Comparison of ENCODE assay signal across 24 cellular contexts in genomic region chrX:113868716-113869115, GRCh38.
"Had no signal": no experiment of that assay in that cellular context is flagged by ENCODE, and none has a peak within 500 bp of the region (broad histone marks: within the 10 kb centered on the region; RNA-seq: fewer than 3 reads in every experiment).

No MANE protein-coding gene starts in this region.

- DNase-seq: activated CD4-positive, alpha-beta T cell treated with anti-CD3 and anti-CD28 coated beads, Interleukin-2, amount 10 ng/mL, durations not matched to agents 7 days and 5 days; activated CD4-positive, CD25-positive, alpha-beta regulatory T cell treated with anti-CD3 and anti-CD28 coated beads, Interleukin-2, amount 50 U/mL, for 72 hours; activated CD8-positive, alpha-beta memory T cell treated with anti-CD3 and anti-CD28 coated beads, Interleukin-2, amount 10 ng/mL, durations not matched to agents 7 days and 5 days; activated CD8-positive, alpha-beta T cell treated with anti-CD3 and anti-CD28 coated beads for 36 hours; activated effector memory CD4-positive, alpha-beta T cell treated with anti-CD3 and anti-CD28 coated beads, Interleukin-2, amount 50 U/mL, for 16 hours; activated naive CD4-positive, alpha-beta T cell treated with anti-CD3 and anti-CD28 coated beads, Interleukin-2, amount 10 ng/mL, durations not matched to agents 7 days and 5 days; activated T-cell treated with anti-CD3 and anti-CD28 coated beads for 4 hours; amygdala; effector CD8-positive, alpha-beta T cell; glutamatergic neuron; hippocampal formation; kidney glomerular epithelial cell; left ventricle myocardium inferior; mammary epithelial cell; nephron progenitor cell; pancreas; psoas muscle; stimulated activated CD4-positive, alpha-beta T cell treated with anti-CD3 and anti-CD28 coated beads, Interleukin-12 subunit alpha, Interleukin-12 subunit beta, amount 100 ng/mL, for 4 hours; stimulated activated CD4-positive, alpha-beta T cell treated with anti-CD3 and anti-CD28 coated beads, Interleukin-4, amount 100 ng/mL, for 4 hours; stimulated activated naive CD8-positive, alpha-beta T cell treated with anti-CD3 and anti-CD28 coated beads, Interleukin-15, Interleukin-2, amounts not matched to agents 100 U/mL and 50 U/mL, for 24 hours; upper lobe of left lung had no signal

- H3K9me3 ChIP-seq: left ventricle myocardium inferior, pancreas, psoas muscle, right atrium auricular region, upper lobe of left lung had no signal

- ATAC-seq: activated CD8-positive, alpha-beta memory T cell treated with anti-CD3 and anti-CD28 coated beads, Interleukin-2, amount 10 ng/mL, durations not matched to agents 7 days and 5 days; activated CD8-positive, alpha-beta T cell treated with anti-CD3 and anti-CD28 coated beads for 36 hours; pancreas; psoas muscle; stimulated activated naive CD8-positive, alpha-beta T cell treated with anti-CD3 and anti-CD28 coated beads, Interleukin-15, Interleukin-2, amounts not matched to agents 100 U/mL and 50 U/mL, for 24 hours had no signal

- H3K27ac Mint-ChIP-seq: activated CD4-positive, alpha-beta T cell treated with anti-CD3 and anti-CD28 coated beads, Interleukin-2, amount 10 ng/mL, durations not matched to agents 7 days and 5 days; activated CD8-positive, alpha-beta memory T cell treated with anti-CD3 and anti-CD28 coated beads, Interleukin-2, amount 10 ng/mL, durations not matched to agents 7 days and 5 days; activated CD8-positive, alpha-beta T cell treated with anti-CD3 and anti-CD28 coated beads for 36 hours; activated naive CD4-positive, alpha-beta T cell treated with anti-CD3 and anti-CD28 coated beads, Interleukin-2, amount 10 ng/mL, durations not matched to agents 7 days and 5 days; dendritic cell treated with granulocyte-macrophage colony-stimulating factor and Interleukin-4, amounts not matched to agents 40 ng/mL and 50 ng/mL, for 4 days; nephron progenitor cell had no signal

- H3K36me3 Mint-ChIP-seq: activated CD8-positive, alpha-beta memory T cell treated with anti-CD3 and anti-CD28 coated beads, Interleukin-2, amount 10 ng/mL, durations not matched to agents 7 days and 5 days; activated naive CD4-positive, alpha-beta T cell treated with anti-CD3 and anti-CD28 coated beads, Interleukin-2, amount 10 ng/mL, durations not matched to agents 7 days and 5 days had no signal

- H3K27ac ChIP-seq: left ventricle myocardium inferior, pancreas, psoas muscle, right atrium auricular region, upper lobe of left lung had no signal

- H3K27me3 ChIP-seq: right atrium auricular region, upper lobe of left lung had no signal

- H3K36me3 ChIP-seq: left ventricle myocardium inferior, pancreas, right atrium auricular region, upper lobe of left lung had no signal

- H3K9me3 Mint-ChIP-seq: activated CD4-positive, alpha-beta T cell treated with anti-CD3 and anti-CD28 coated beads, Interleukin-2, amount 10 ng/mL, durations not matched to agents 7 days and 5 days; activated CD8-positive, alpha-beta T cell treated with anti-CD3 and anti-CD28 coated beads for 36 hours; dendritic cell treated with granulocyte-macrophage colony-stimulating factor and Interleukin-4, amounts not matched to agents 40 ng/mL and 50 ng/mL, for 4 days had no signal

- H3K4me3 ChIP-seq: left ventricle myocardium inferior, pancreas, psoas muscle, right atrium auricular region, upper lobe of left lung had no signal

- FAIRE-seq: frontal cortex, pancreas had no signal

- H3K27me3 Mint-ChIP-seq: activated CD4-positive, alpha-beta T cell treated with anti-CD3 and anti-CD28 coated beads, Interleukin-2, amount 10 ng/mL, durations not matched to agents 7 days and 5 days; activated CD8-positive, alpha-beta memory T cell treated with anti-CD3 and anti-CD28 coated beads, Interleukin-2, amount 10 ng/mL, durations not matched to agents 7 days and 5 days; activated CD8-positive, alpha-beta T cell treated with anti-CD3 and anti-CD28 coated beads for 36 hours; activated naive CD4-positive, alpha-beta T cell treated with anti-CD3 and anti-CD28 coated beads, Interleukin-2, amount 10 ng/mL, durations not matched to agents 7 days and 5 days; dendritic cell treated with granulocyte-macrophage colony-stimulating factor and Interleukin-4, amounts not matched to agents 40 ng/mL and 50 ng/mL, for 4 days had no signal

- H3K4me3 Mint-ChIP-seq: activated CD4-positive, alpha-beta T cell treated with anti-CD3 and anti-CD28 coated beads, Interleukin-2, amount 10 ng/mL, durations not matched to agents 7 days and 5 days; activated CD8-positive, alpha-beta memory T cell treated with anti-CD3 and anti-CD28 coated beads, Interleukin-2, amount 10 ng/mL, durations not matched to agents 7 days and 5 days; activated CD8-positive, alpha-beta T cell treated with anti-CD3 and anti-CD28 coated beads for 36 hours; activated naive CD4-positive, alpha-beta T cell treated with anti-CD3 and anti-CD28 coated beads, Interleukin-2, amount 10 ng/mL, durations not matched to agents 7 days and 5 days; dendritic cell treated with granulocyte-macrophage colony-stimulating factor and Interleukin-4, amounts not matched to agents 40 ng/mL and 50 ng/mL, for 4 days; nephron progenitor cell had no signal

- H3K4me1 ChIP-seq: left ventricle myocardium inferior, pancreas, psoas muscle, right atrium auricular region, upper lobe of left lung had no signal

- H3K4me1 Mint-ChIP-seq: activated CD4-positive, alpha-beta T cell treated with anti-CD3 and anti-CD28 coated beads, Interleukin-2, amount 10 ng/mL, durations not matched to agents 7 days and 5 days; activated CD8-positive, alpha-beta memory T cell treated with anti-CD3 and anti-CD28 coated beads, Interleukin-2, amount 10 ng/mL, durations not matched to agents 7 days and 5 days; activated naive CD4-positive, alpha-beta T cell treated with anti-CD3 and anti-CD28 coated beads, Interleukin-2, amount 10 ng/mL, durations not matched to agents 7 days and 5 days had no signal
